ENCODE assay signal across 32 cellular contexts in genomic region chr18:79006106-79006795, GRCh38. TPM values are rescaled to one million over a fixed set of nuclear protein-coding genes. Genes with fewer than 3 reads are reported as not detected.
"Had no signal": no experiment of that assay in that cellular context is flagged by ENCODE, and none has a peak within 500 bp of the region (broad histone marks: within the 10 kb centered on the region; RNA-seq: fewer than 3 reads in every experiment).

No MANE protein-coding gene starts in this region.

- H3K27ac ChIP-seq: colonic mucosa, epithelial cell of prostate, gastrocnemius medialis, hepatocyte, prostate gland, right atrium auricular region, thoracic aorta, tibial nerve, upper lobe of left lung, uterus had no signal

- H3K27ac Mint-ChIP-seq: dendritic cell treated with granulocyte-macrophage colony-stimulating factor and Interleukin-4, amounts not matched to agents 40 ng/mL and 50 ng/mL, for 4 days; endodermal cell; memory B cell; naive B cell; natural killer cell treated with Interleukin-12 subunit alpha and Interleukin-12 subunit beta and Interleukin-15 and Interleukin-18, amount 100 ng/mL, for 72 hours had no signal

- H3K4me3 ChIP-seq: colonic mucosa, gastrocnemius medialis, hepatocyte, lung, prostate gland, right atrium auricular region, smooth muscle cell, thoracic aorta, tibial nerve, upper lobe of left lung, uterus had no signal

- H3K36me3 Mint-ChIP-seq: memory B cell; naive B cell; natural killer cell treated with Interleukin-12 subunit alpha and Interleukin-12 subunit beta and Interleukin-15 and Interleukin-18, amount 100 ng/mL, for 72 hours had no signal

- H3K4me3 Mint-ChIP-seq: dendritic cell treated with granulocyte-macrophage colony-stimulating factor and Interleukin-4, amounts not matched to agents 40 ng/mL and 50 ng/mL, for 4 days; endodermal cell; memory B cell; naive B cell; natural killer cell treated with Interleukin-12 subunit alpha and Interleukin-12 subunit beta and Interleukin-15 and Interleukin-18, amount 100 ng/mL, for 72 hours; neural crest cell had no signal

- H3K36me3 ChIP-seq: colonic mucosa, gastrocnemius medialis, prostate gland, right atrium auricular region, thoracic aorta, tibial nerve, upper lobe of left lung, uterus had no signal

- H3K4me1 Mint-ChIP-seq: endodermal cell, memory B cell, naive B cell, neural crest cell had no signal

- H3K4me2 ChIP-seq: hepatocyte, smooth muscle cell had no signal

- H3K9me3 Mint-ChIP-seq: memory B cell; natural killer cell treated with Interleukin-12 subunit alpha and Interleukin-12 subunit beta and Interleukin-15 and Interleukin-18, amount 100 ng/mL, for 72 hours; neural crest cell had no signal

- DNase-seq: colonic mucosa; effector CD8-positive, alpha-beta T cell; endodermal cell; foreskin fibroblast; gastrocnemius medialis; kidney; naive B cell; nucleus accumbens; stimulated activated CD4-positive, alpha-beta T cell treated with anti-CD3 and anti-CD28 coated beads, Interleukin-12 subunit alpha, Interleukin-12 subunit beta, amount 100 ng/mL, for 4 hours; stimulated activated CD4-positive, alpha-beta T cell treated with anti-CD3 and anti-CD28 coated beads, Interleukin-1b, Interleukin-23, amount 100 ng/mL, for 48 hours; stimulated activated CD4-positive, alpha-beta T cell treated with anti-CD3 and anti-CD28 coated beads, Interleukin-4, amount 100 ng/mL, for 1 hour; stimulated activated CD8-positive, alpha-beta memory T cell treated with anti-CD3 and anti-CD28 coated beads, Interleukin-4, amount 100 ng/mL, for 48 hours; stimulated activated naive CD4-positive, alpha-beta T cell treated with Interleukin-2 at 50 U/mL for 16 hours; uterus had no signal

- H2AFZ ChIP-seq: hepatocyte had no signal

- ATAC-seq: esophagus mucosa, gastrocnemius medialis, left lobe of liver, sciatic nerve had no signal

- H3K27me3 ChIP-seq: colonic mucosa, hepatocyte, right atrium auricular region, tibial nerve, upper lobe of left lung, uterus had no signal

- H3K27me3 Mint-ChIP-seq: memory B cell had no signal

- H3K9me3 ChIP-seq: colonic mucosa, gastrocnemius medialis, prostate gland, right atrium auricular region, thoracic aorta, upper lobe of left lung, uterus had no signal

- H3K4me1 ChIP-seq: colonic mucosa, gastrocnemius medialis, prostate gland, right atrium auricular region, tibial nerve, upper lobe of left lung, uterus had no signal

- H3K79me2 ChIP-seq: hepatocyte had no signal

RNA-seq across cellular contexts. Expression of gene SALL3, which starts 26.6 kb away (rescaled TPM):
- total RNA-seq: esophagus mucosa; gastrocnemius medialis; left lobe of liver; liver; natural killer cell treated with Interleukin-12 subunit alpha and Interleukin-12 subunit beta and Interleukin-15 and Interleukin-18, amount 100 ng/mL, for 72 hours; osteocyte; thoracic aorta; tibial nerve had no signal
- polyA plus RNA-seq: liver, lung had no signal
